23 cellular contexts compared by ENCODE assay signal in genomic region chr9:133894377-133895321, GRCh38.
"Had no signal": no experiment of that assay in that cellular context is flagged by ENCODE, and none has a peak within 500 bp of the region (broad histone marks: within the 10 kb centered on the region; RNA-seq: fewer than 3 reads in every experiment).

No MANE protein-coding gene starts in this region.

- H3K4me1 ChIP-seq: gastrocnemius medialis, psoas muscle, upper lobe of right lung had no signal

- H3K9me3 Mint-ChIP-seq: activated B cell treated with CpG ODN at 0.5 μM for 24 hours; activated naive CD8-positive, alpha-beta T cell treated with anti-CD3 and anti-CD28 coated beads for 36 hours; activated T-cell treated with anti-CD3 and anti-CD28 coated beads, Interleukin-2, amount 50 U/mL, for 4 hours; naive thymus-derived CD4-positive, alpha-beta T cell; stimulated activated effector memory CD8-positive, alpha-beta T cell treated with anti-CD3 and anti-CD28 coated beads, Interleukin-12 subunit alpha, Interleukin-12 subunit beta, amount 100 ng/mL, for 72 hours; T-helper 1 cell treated with Interleukin-12 subunit alpha and Interleukin-12 subunit beta and Interleukin-4 antibody, amounts not matched to agents 30 μg/mL and 1 μg/mL, for 36 hours had no signal

- ATAC-seq: activated CD4-positive, alpha-beta T cell treated with anti-CD3 and anti-CD28 coated beads for 36 hours; activated T-cell treated with anti-CD3 and anti-CD28 coated beads, Interleukin-2, amount 50 U/mL, for 4 hours; gastrocnemius medialis; naive thymus-derived CD4-positive, alpha-beta T cell; psoas muscle; sciatic nerve; upper lobe of right lung had no signal

- H3K4me1 Mint-ChIP-seq: activated CD4-positive, alpha-beta T cell treated with anti-CD3 and anti-CD28 coated beads for 36 hours; activated naive CD8-positive, alpha-beta T cell treated with anti-CD3 and anti-CD28 coated beads for 36 hours; stimulated activated effector memory CD8-positive, alpha-beta T cell treated with anti-CD3 and anti-CD28 coated beads, Interleukin-12 subunit alpha, Interleukin-12 subunit beta, amount 100 ng/mL, for 72 hours had no signal

- DNase-seq: activated B cell treated with CpG ODN at 0.5 μM for 24 hours; activated CD4-positive, alpha-beta T cell treated with anti-CD3 and anti-CD28 coated beads for 36 hours; activated CD4-positive, alpha-beta T cell treated with anti-CD3 and anti-CD28 coated beads, Interleukin-2, amount 50 U/mL, for 48 hours; activated CD8-positive, alpha-beta memory T cell treated with anti-CD3 and anti-CD28 coated beads, Interleukin-2, amount 50 U/mL, for 48 hours; activated naive CD4-positive, alpha-beta T cell treated with Interleukin-2 at 50 U/mL for 16 hours; activated naive CD8-positive, alpha-beta T cell treated with anti-CD3 and anti-CD28 coated beads for 36 hours; activated T-cell treated with anti-CD3 and anti-CD28 coated beads, Interleukin-2, amount 50 U/mL, for 4 hours; cerebellar nuclear complex; esophagus squamous epithelium; gastrocnemius medialis; head of caudate nucleus; naive thymus-derived CD4-positive, alpha-beta T cell; ovary; psoas muscle; small intestine; stimulated activated CD4-positive, alpha-beta T cell treated with anti-CD3 and anti-CD28 coated beads, Interleukin-2, amount 100 ng/mL, for 24 hours; T1000; upper lobe of right lung had no signal

- H3K9me3 ChIP-seq: esophagus squamous epithelium, gastrocnemius medialis, ovary, psoas muscle, thoracic aorta, upper lobe of right lung had no signal

- H3K4me3 Mint-ChIP-seq: activated B cell treated with CpG ODN at 0.5 μM for 24 hours; activated CD4-positive, alpha-beta T cell treated with anti-CD3 and anti-CD28 coated beads for 36 hours; activated naive CD8-positive, alpha-beta T cell treated with anti-CD3 and anti-CD28 coated beads for 36 hours; activated T-cell treated with anti-CD3 and anti-CD28 coated beads, Interleukin-2, amount 50 U/mL, for 4 hours; naive thymus-derived CD4-positive, alpha-beta T cell; stimulated activated effector memory CD8-positive, alpha-beta T cell treated with anti-CD3 and anti-CD28 coated beads, Interleukin-12 subunit alpha, Interleukin-12 subunit beta, amount 100 ng/mL, for 72 hours; T-helper 1 cell treated with Interleukin-12 subunit alpha and Interleukin-12 subunit beta and Interleukin-4 antibody, amounts not matched to agents 30 μg/mL and 1 μg/mL, for 36 hours had no signal

- H3K36me3 Mint-ChIP-seq: activated naive CD8-positive, alpha-beta T cell treated with anti-CD3 and anti-CD28 coated beads for 36 hours; naive thymus-derived CD4-positive, alpha-beta T cell; stimulated activated effector memory CD8-positive, alpha-beta T cell treated with anti-CD3 and anti-CD28 coated beads, Interleukin-12 subunit alpha, Interleukin-12 subunit beta, amount 100 ng/mL, for 72 hours had no signal

- H3K27me3 Mint-ChIP-seq: activated B cell treated with CpG ODN at 0.5 μM for 24 hours; activated CD4-positive, alpha-beta T cell treated with anti-CD3 and anti-CD28 coated beads for 36 hours; activated naive CD8-positive, alpha-beta T cell treated with anti-CD3 and anti-CD28 coated beads for 36 hours; naive thymus-derived CD4-positive, alpha-beta T cell had no signal

- H3K27ac Mint-ChIP-seq: activated B cell treated with CpG ODN at 0.5 μM for 24 hours; activated CD4-positive, alpha-beta T cell treated with anti-CD3 and anti-CD28 coated beads for 36 hours; activated naive CD8-positive, alpha-beta T cell treated with anti-CD3 and anti-CD28 coated beads for 36 hours; naive thymus-derived CD4-positive, alpha-beta T cell; stimulated activated effector memory CD8-positive, alpha-beta T cell treated with anti-CD3 and anti-CD28 coated beads, Interleukin-12 subunit alpha, Interleukin-12 subunit beta, amount 100 ng/mL, for 72 hours; T-helper 1 cell treated with Interleukin-12 subunit alpha and Interleukin-12 subunit beta and Interleukin-4 antibody, amounts not matched to agents 30 μg/mL and 1 μg/mL, for 36 hours had no signal

- H3K27me3 ChIP-seq: esophagus squamous epithelium, ovary, upper lobe of right lung had no signal

- H3K27ac ChIP-seq: coronary artery, esophagus squamous epithelium, gastrocnemius medialis, ovary, psoas muscle, thoracic aorta, upper lobe of right lung had no signal
